Comparison of ENCODE assay signal across 2 cellular contexts in the genomic region with DNA sequence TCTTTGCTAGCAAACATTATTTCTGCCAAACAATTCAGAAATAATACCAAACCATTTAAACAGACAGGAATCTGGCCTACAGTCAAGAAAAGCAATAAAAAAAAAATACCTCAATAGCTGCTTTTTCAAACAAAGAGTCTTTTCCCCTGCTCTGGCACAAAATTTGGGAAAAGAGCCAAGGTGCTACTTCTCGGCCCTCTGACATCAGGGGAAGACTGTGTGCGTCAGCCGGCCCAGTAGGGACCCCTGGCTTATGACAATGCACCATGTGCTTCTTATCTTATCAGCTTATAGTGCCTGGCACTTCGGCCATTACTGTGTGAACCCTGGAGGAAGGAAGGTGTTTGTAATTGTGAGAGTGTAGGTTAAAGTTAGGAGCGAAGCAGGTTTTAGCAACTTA.
TF ChIP-seq lines count a peak whose summit lies in the region.

No MANE protein-coding gene starts in this region.

TF ChIP-seq in liver, 16 proteins besides CTCF, POLR2A, EP300 and RAD21 (continued from another document):
- no peak for TF ChIP-seq TAF1 (conservative IDR thresholded peaks at IDR 0.05)
- TF ChIP-seq, protein P1, sequence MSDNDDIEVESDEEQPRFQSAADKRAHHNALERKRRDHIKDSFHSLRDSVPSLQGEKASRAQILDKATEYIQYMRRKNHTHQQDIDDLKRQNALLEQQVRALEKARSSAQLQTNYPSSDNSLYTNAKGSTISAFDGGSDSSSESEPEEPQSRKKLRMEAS (IDR thresholded peaks at IDR 0.05) = peak; percentile 13
- TF ChIP-seq FOXA2 (IDR thresholded peaks at IDR 0.05) = no peak
- TF ChIP-seq ATF3 (IDR thresholded peaks at IDR 0.05) = no peak
- TF ChIP-seq HNF4A (conservative IDR thresholded peaks at IDR 0.05) = no peak
- TF ChIP-seq EGR1 (IDR thresholded peaks at IDR 0.05; ENCODE audit: low read depth in 2 of 2) = no peak
- peak; percentile 53 for TF ChIP-seq NR2F2 (IDR thresholded peaks at IDR 0.05)

TF ChIP-seq in HepG2, 621 proteins besides CTCF, POLR2A, EP300 and RAD21 (continued from another document):
- TF ChIP-seq, protein P2, sequence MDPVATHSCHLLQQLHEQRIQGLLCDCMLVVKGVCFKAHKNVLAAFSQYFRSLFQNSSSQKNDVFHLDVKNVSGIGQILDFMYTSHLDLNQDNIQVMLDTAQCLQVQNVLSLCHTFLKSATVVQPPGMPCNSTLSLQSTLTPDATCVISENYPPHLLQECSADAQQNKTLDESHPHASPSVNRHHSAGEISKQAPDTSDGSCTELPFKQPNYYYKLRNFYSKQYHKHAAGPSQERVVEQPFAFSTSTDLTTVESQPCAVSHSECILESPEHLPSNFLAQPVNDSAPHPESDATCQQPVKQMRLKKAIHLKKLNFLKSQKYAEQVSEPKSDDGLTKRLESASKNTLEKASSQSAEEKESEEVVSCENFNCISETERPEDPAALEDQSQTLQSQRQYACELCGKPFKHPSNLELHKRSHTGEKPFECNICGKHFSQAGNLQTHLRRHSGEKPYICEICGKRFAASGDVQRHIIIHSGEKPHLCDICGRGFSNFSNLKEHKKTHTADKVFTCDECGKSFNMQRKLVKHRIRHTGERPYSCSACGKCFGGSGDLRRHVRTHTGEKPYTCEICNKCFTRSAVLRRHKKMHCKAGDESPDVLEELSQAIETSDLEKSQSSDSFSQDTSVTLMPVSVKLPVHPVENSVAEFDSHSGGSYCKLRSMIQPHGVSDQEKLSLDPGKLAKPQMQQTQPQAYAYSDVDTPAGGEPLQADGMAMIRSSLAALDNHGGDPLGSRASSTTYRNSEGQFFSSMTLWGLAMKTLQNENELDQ (CRISPR knock-in tag; IDR thresholded peaks at IDR 0.05; ENCODE audit: borderline replicate concordance) = no peak
- no peak for TF ChIP-seq ZNF34 (CRISPR knock-in tag; IDR thresholded peaks at IDR 0.05; ENCODE audit: borderline replicate concordance)
- TF ChIP-seq ZNF724P (CRISPR knock-in tag; IDR thresholded peaks at IDR 0.05; ENCODE audit: borderline replicate concordance) = no peak
- no peak for TF ChIP-seq CEBPZ (IDR thresholded peaks at IDR 0.05; ENCODE audit: low read length)
- no peak for TF ChIP-seq PHF8 (CRISPR knock-in tag; IDR thresholded peaks at IDR 0.05)
- TF ChIP-seq DMTF1 (CRISPR knock-in tag; IDR thresholded peaks at IDR 0.05) = no peak
- TF ChIP-seq ZNF788 (CRISPR knock-in tag; IDR thresholded peaks at IDR 0.05; ENCODE audit: borderline replicate concordance) = no peak
- no peak for TF ChIP-seq ZNF230 (CRISPR knock-in tag; IDR thresholded peaks at IDR 0.05)
